25 cellular contexts compared by ENCODE assay signal in genomic region chr1:179889619-179890018, GRCh38.
"Had no signal": no experiment of that assay in that cellular context is flagged by ENCODE, and none has a peak within 500 bp of the region (broad histone marks: within the 10 kb centered on the region; RNA-seq: fewer than 3 reads in every experiment).

No MANE protein-coding gene starts in this region.

- H3K4me3 Mint-ChIP-seq: activated CD8-positive, alpha-beta T cell treated with anti-CD3 and anti-CD28 coated beads, Interleukin-2, amount 10 ng/mL, durations not matched to agents 7 days and 5 days; activated naive CD4-positive, alpha-beta T cell treated with anti-CD3 and anti-CD28 coated beads, Interleukin-2, amount 50 U/mL, for 24 hours; activated naive CD8-positive, alpha-beta T cell treated with anti-CD3 and anti-CD28 coated beads, Interleukin-2, amount 10 ng/mL, durations not matched to agents 7 days and 5 days; activated T-cell treated with anti-CD3 and anti-CD28 coated beads, Interleukin-2, amount 50 U/mL, for 4 hours; central memory CD8-positive, alpha-beta T cell; T-cell had no signal

- H3K9me3 Mint-ChIP-seq: activated naive CD4-positive, alpha-beta T cell treated with anti-CD3 and anti-CD28 coated beads, Interleukin-2, amount 50 U/mL, for 24 hours; activated naive CD8-positive, alpha-beta T cell treated with anti-CD3 and anti-CD28 coated beads, Interleukin-2, amount 10 ng/mL, durations not matched to agents 7 days and 5 days; activated T-cell treated with anti-CD3 and anti-CD28 coated beads, Interleukin-2, amount 50 U/mL, for 4 hours; central memory CD8-positive, alpha-beta T cell; T-cell had no signal

- H3K27ac Mint-ChIP-seq: activated CD8-positive, alpha-beta T cell treated with anti-CD3 and anti-CD28 coated beads, Interleukin-2, amount 10 ng/mL, durations not matched to agents 7 days and 5 days; activated naive CD4-positive, alpha-beta T cell treated with anti-CD3 and anti-CD28 coated beads, Interleukin-2, amount 50 U/mL, for 24 hours; activated naive CD8-positive, alpha-beta T cell treated with anti-CD3 and anti-CD28 coated beads, Interleukin-2, amount 10 ng/mL, durations not matched to agents 7 days and 5 days had no signal

- ATAC-seq: activated CD4-positive, CD25-positive, alpha-beta regulatory T cell treated with anti-CD3 and anti-CD28 coated beads, Interleukin-2, amount 50 U/mL, for 24 hours; activated CD8-positive, alpha-beta T cell treated with anti-CD3 and anti-CD28 coated beads, Interleukin-2, amount 10 ng/mL, durations not matched to agents 7 days and 5 days; activated T-cell treated with anti-CD3 and anti-CD28 coated beads, Interleukin-2, amount 50 U/mL, for 4 hours; Panc1; T-cell had no signal

- DNase-seq: activated CD4-positive, alpha-beta T cell treated with anti-CD3 and anti-CD28 coated beads for 4 hours; activated CD4-positive, alpha-beta T cell treated with anti-CD3 and anti-CD28 coated beads, Interleukin-2, amount 50 U/mL, for 48 hours; activated CD8-positive, alpha-beta T cell treated with anti-CD3 and anti-CD28 coated beads, Interleukin-2, amount 10 ng/mL, durations not matched to agents 7 days and 5 days; activated effector memory CD4-positive, alpha-beta T cell treated with Interleukin-2 at 50 U/mL for 16 hours; activated naive CD8-positive, alpha-beta T cell treated with anti-CD3 and anti-CD28 coated beads, Interleukin-2, amount 10 ng/mL, durations not matched to agents 7 days and 5 days; activated T-cell treated with anti-CD3 and anti-CD28 coated beads, Interleukin-2, amount 50 U/mL, for 4 hours; amygdala; Karpas-422; KBM-7; MG63; NCI-H1048; NCI-H1105 treated with DMSO at 0.1 percent for 48 hours; NCI-H1436; NCI-H1694; NCI-H1930; NCI-H2081 treated with DMSO at 0.1 percent for 48 hours; NCI-H345; NCI-H524 treated with DMSO at 0.1 percent for 48 hours; SHP77; SK-N-SH; T-cell had no signal

- H3K27me3 Mint-ChIP-seq: activated naive CD4-positive, alpha-beta T cell treated with anti-CD3 and anti-CD28 coated beads, Interleukin-2, amount 50 U/mL, for 24 hours; activated naive CD8-positive, alpha-beta T cell treated with anti-CD3 and anti-CD28 coated beads, Interleukin-2, amount 10 ng/mL, durations not matched to agents 7 days and 5 days; central memory CD8-positive, alpha-beta T cell; T-cell had no signal
